19 cellular contexts compared by ENCODE assay signal in genomic region chr19:34393629-34394028, GRCh38.
"Had no signal": no experiment of that assay in that cellular context is flagged by ENCODE, and none has a peak within 500 bp of the region (broad histone marks: within the 10 kb centered on the region; RNA-seq: fewer than 3 reads in every experiment).

No MANE protein-coding gene starts in this region.

- DNase-seq: activated CD4-positive, alpha-beta T cell treated with anti-CD3 and anti-CD28 coated beads, Interleukin-2, amount 50 U/mL, for 48 hours; activated gamma-delta T cell; effector memory CD4-positive, alpha-beta T cell; heart right ventricle; immature natural killer cell; mucosa of descending colon; naive thymus-derived CD8-positive, alpha-beta T cell; ovary; stimulated activated CD4-positive, alpha-beta T cell treated with anti-CD3 and anti-CD28 coated beads, Interleukin-12 subunit alpha, Interleukin-12 subunit beta, amount 100 ng/mL, for 4 hours; stimulated activated CD4-positive, alpha-beta T cell treated with anti-CD3 and anti-CD28 coated beads, Interleukin-1b, Interleukin-23, amount 100 ng/mL, for 48 hours; stimulated activated CD8-positive, alpha-beta memory T cell treated with anti-CD3 and anti-CD28 coated beads, Interleukin-4, amount 100 ng/mL, for 48 hours; stimulated activated naive CD8-positive, alpha-beta T cell treated with anti-CD3 and anti-CD28 coated beads, Interleukin-15, Interleukin-2, amounts not matched to agents 100 U/mL and 50 U/mL, for 24 hours; T-helper 17 cell; transverse colon; uterus; WERI-Rb-1 had no signal

- H3K4me1 ChIP-seq: esophagus muscularis mucosa, heart right ventricle, suprapubic skin, transverse colon, uterus had no signal

- H3K9me3 ChIP-seq: esophagus muscularis mucosa, heart right ventricle, mucosa of descending colon, ovary, suprapubic skin, transverse colon, uterus had no signal

- H3K36me3 ChIP-seq: ovary, uterus had no signal

- H3K4me3 ChIP-seq: esophagus muscularis mucosa, heart right ventricle, mucosa of descending colon, ovary, suprapubic skin, transverse colon, uterus had no signal

- H3K27me3 ChIP-seq: esophagus muscularis mucosa, heart right ventricle, ovary, suprapubic skin, transverse colon, uterus had no signal

- ATAC-seq: mucosa of descending colon; naive thymus-derived CD8-positive, alpha-beta T cell; sciatic nerve; stimulated activated naive CD8-positive, alpha-beta T cell treated with anti-CD3 and anti-CD28 coated beads, Interleukin-15, Interleukin-2, amounts not matched to agents 100 U/mL and 50 U/mL, for 24 hours; T-helper 17 cell had no signal
